Comparison of ENCODE assay signal across 10 cellular contexts in the genomic region with DNA sequence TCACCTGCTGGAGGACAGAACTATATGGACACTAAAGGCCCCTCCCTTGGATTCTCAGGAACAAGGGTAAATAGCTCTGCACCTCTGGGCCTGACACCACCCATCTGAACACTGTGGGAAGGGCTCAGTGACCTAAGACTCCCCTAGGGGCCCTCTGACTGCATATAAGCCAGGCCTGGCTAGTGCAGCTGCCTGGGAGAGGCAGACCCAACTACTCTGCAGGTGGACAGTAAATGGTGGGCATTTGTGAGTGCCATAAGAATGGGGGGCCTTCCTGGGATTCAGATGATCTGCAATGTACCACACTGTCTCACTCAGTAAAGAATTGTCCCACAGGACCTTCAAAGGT. TPM values are rescaled to one million over a fixed set of nuclear protein-coding genes. Genes with fewer than 3 reads are reported as not detected.
DNase-seq lines count a peak whose midpoint lies in the region; ATAC-seq, FAIRE-seq and TF ChIP-seq lines count a peak whose summit lies in the region.
"Had no signal": no experiment of that assay in that cellular context is flagged by ENCODE, and none has a peak within 500 bp of the region (broad histone marks: within the 10 kb centered on the region; RNA-seq: fewer than 3 reads in every experiment).

No MANE protein-coding gene starts in this region.

- BruUV-seq in K562 (replicated peaks; lab: Mats Ljungman, UMichigan) = no TSS peak

- no peak overlapping the region for H2AFZ ChIP-seq in K562 (ENCODE audit: low read depth, low read length)

- H3K4me3 ChIP-seq in K562 = no peak overlapping the region
- H3K4me3 ChIP-seq: SK-N-MC had no signal

- intact Hi-C loops in K562 (cut with micrococcal nuclease) = no loop called here

- no peaks in the 10 kb centered on the region; a peak in 2 of 5 replicates for H3K27me3 ChIP-seq in K562 (ENCODE audit: control insufficient read depth in 2 of 2, insufficient read depth in 2 of 2, low read length in 2 of 2)

- H3K4me1 ChIP-seq in K562 (replicated peaks in 1 of 2; ENCODE audit: control insufficient read depth in 2 of 2, insufficient read depth in 2 of 2, low read length in 2 of 2) = peaks cover 0 to 7% of the 10 kb centered on the region in 2 experiments; a peak in 2 of 5 replicates

- CTCF ChIA-PET in K562 (lab: Yijun Ruan, JAX; ENCODE audit: low intra/inter-chr PET ratio) = interaction anchor here (0.6 kb wide), 1 partner anchor 112 kb away, joined by 3 read pairs; no protein-coding TSS in a partner anchor

- ATAC-seq in GM18519 (IDR thresholded peaks at IDR 0.05; ENCODE audit: low FRiP score, unreplicated experiment) (peak; percentile 33), GM21390 (IDR thresholded peaks at IDR 0.05; ENCODE audit: unreplicated experiment) (peak; percentile 32), HG03175 (IDR thresholded peaks at IDR 0.05; ENCODE audit: unreplicated experiment) (peak; percentile 38), K562 (peak; percentile 68)

- POLR2A ChIA-PET in K562 (lab: Yijun Ruan, JAX) = no interaction called here

- H4K20me1 ChIP-seq in K562 (replicated peaks; ENCODE audit: control insufficient read depth, insufficient read depth, low read length) = no peaks in the 10 kb centered on the region

- H3K27ac ChIP-seq in K562 (ENCODE audit: extremely low read depth, low read depth, low read length) = no peak overlapping the region
- H3K27ac ChIP-seq: SK-N-MC had no signal

- no peaks in the 10 kb centered on the region for H3K9me1 ChIP-seq in K562 (ENCODE audit: control insufficient read depth, insufficient read depth, low read length)

- no peak for TF ChIP-seq POLR2A in K562 (conservative IDR thresholded peaks at IDR 0.05)

- FAIRE-seq in K562 (lab: Jason Lieb, UNC) = no peak

- in situ Hi-C loops in K562 (cut with MboI) = no loop called here

- H3K9ac ChIP-seq in K562 (ENCODE audit: insufficient read depth in 1 of 2, low read depth in 2 of 2, low read length in 2 of 2) = no peak overlapping the region

- no peak overlapping the region for H3K4me2 ChIP-seq in K562 (ENCODE audit: insufficient read depth, low read length)

- no peaks in the 10 kb centered on the region for H3K36me3 ChIP-seq in K562 (ENCODE audit: control insufficient read depth, insufficient read depth, low read length)

- no peak for TF ChIP-seq CTCF in K562 (IDR thresholded peaks at IDR 0.05 in 2 of 3, conservative IDR thresholded peaks at IDR 0.05 in 1 of 3; ENCODE audit: insufficient read depth in 2 of 3, low read depth in 1 of 3, low read length in 3 of 3)

- TF ChIP-seq EP300 in K562 (IDR thresholded peaks at IDR 0.05; ENCODE audit: low read length) = no peak

- DNase-seq in K562 (ENCODE audit: extremely low read depth in 1 of 4, low spot score in 3 of 4) (no peak), anterior cingulate cortex (lab: John Stamatoyannopoulos, UW) (no peak), globus pallidus (ENCODE audit: low spot score) (no peak), H4 (ENCODE audit: low spot score) (no peak)
- DNase-seq in activated effector memory CD4-positive, alpha-beta T cell treated with anti-CD3 and anti-CD28 coated beads, Interleukin-2, amount 50 U/mL, for 16 hours = no peak
- DNase-seq: foreskin melanocyte had no signal

- no peaks in the 10 kb centered on the region for H3K79me2 ChIP-seq in K562 (ENCODE audit: control insufficient read depth, insufficient read depth, low read length)

- TF ChIP-seq RAD21 in K562 (CRISPR knock-in tag; conservative IDR thresholded peaks at IDR 0.05 in 1 of 2, IDR thresholded peaks at IDR 0.05 in 1 of 2) = no peak

- no peaks in the 10 kb centered on the region for H3K9me3 ChIP-seq in K562 (replicated peaks; ENCODE audit: control insufficient read depth, insufficient read depth, low read depth, low read length)

TF ChIP-seq in K562, 482 proteins besides CTCF, POLR2A, EP300 and RAD21:
- no peak for TF ChIP-seq CBX1 (IDR thresholded peaks at IDR 0.05; ENCODE audit: low read depth)
- no peak for TF ChIP-seq TRIM28 (IDR thresholded peaks at IDR 0.05)
- TF ChIP-seq HNRNPLL (IDR thresholded peaks at IDR 0.05; ENCODE audit: low read depth, low read length, poor library complexity, severe bottlenecking) = no peak

RNA-seq across cellular contexts. Expression of a gene that starts 11.2 kb away (rescaled TPM):
- total RNA-seq in K562 (2011; cell fraction: chromatin; rRNA removed; ENCODE audit: low replicate concordance) = 1.3 and 2.3 TPM in 2 replicates
- 0.33 and 0.39 TPM in 2 replicates for total RNA-seq in K562 (2011; cell fraction: nucleolus; rRNA removed)
- 0.95 and 1.4 TPM in 2 replicates for total RNA-seq in K562 (2011; cell fraction: nucleoplasm; rRNA removed)
- total RNA-seq in K562 (2014; rRNA removed) (0.49 and 2.4 TPM in 2 replicates), K562 (2014; rRNA removed; fragmentation: Illumina TruSeq; extraction: Trizol) (2.4 TPM in 2 replicates), K562 (2015; rRNA removed; fragmentation: Illumina TruSeq; extraction: Trizol) (4.9 and 5.8 TPM in 2 replicates), K562 (2021) (3.8 and 4.9 TPM in 2 replicates)
- polyA plus RNA-seq in K562 (2011; rRNA removed) (0.54 and 3.7 TPM in 2 replicates), K562 (2014; fragmentation: Illumina TruSeq; extraction: Trizol) (3.0 and 3.6 TPM in 2 replicates), K562 (2014; fragmentation: Nextera tagmentation; extraction: Ambion mirVana) (under 1 TPM; 0.61 to 0.92 TPM), K562 (2014; rRNA removed) (1.8 and 2.5 TPM in 2 replicates)
- 0.42 and 2.4 TPM in 2 replicates for polyA plus RNA-seq in K562 (2011; cell fraction: cytosol; rRNA removed)
- 0.75 and 3.5 TPM in 2 replicates for polyA plus RNA-seq in K562 (2011; cell fraction: nucleus; rRNA removed)
- polyA plus RNA-seq in K562 (2012) = 6.6 and 14.1 TPM in 2 replicates
- polyA minus RNA-seq in K562 (2011; rRNA and poly(A)+ RNA removed) = 0.32 and 4.6 TPM in 2 replicates
- polyA minus RNA-seq in K562 (2011; cell fraction: cytosol; rRNA and poly(A)+ RNA removed) = 0.48 and 2.4 TPM in 2 replicates
- 0.27 and 5.9 TPM in 2 replicates for polyA minus RNA-seq in K562 (2011; cell fraction: nucleus; rRNA and poly(A)+ RNA removed)
- total RNA-seq in H4 (2014; rRNA removed; shearing (Covaris generic)) = 6.3 and 7.3 TPM in 2 replicates
